ENCODE assay signal across 8 cellular contexts in the genomic region with DNA sequence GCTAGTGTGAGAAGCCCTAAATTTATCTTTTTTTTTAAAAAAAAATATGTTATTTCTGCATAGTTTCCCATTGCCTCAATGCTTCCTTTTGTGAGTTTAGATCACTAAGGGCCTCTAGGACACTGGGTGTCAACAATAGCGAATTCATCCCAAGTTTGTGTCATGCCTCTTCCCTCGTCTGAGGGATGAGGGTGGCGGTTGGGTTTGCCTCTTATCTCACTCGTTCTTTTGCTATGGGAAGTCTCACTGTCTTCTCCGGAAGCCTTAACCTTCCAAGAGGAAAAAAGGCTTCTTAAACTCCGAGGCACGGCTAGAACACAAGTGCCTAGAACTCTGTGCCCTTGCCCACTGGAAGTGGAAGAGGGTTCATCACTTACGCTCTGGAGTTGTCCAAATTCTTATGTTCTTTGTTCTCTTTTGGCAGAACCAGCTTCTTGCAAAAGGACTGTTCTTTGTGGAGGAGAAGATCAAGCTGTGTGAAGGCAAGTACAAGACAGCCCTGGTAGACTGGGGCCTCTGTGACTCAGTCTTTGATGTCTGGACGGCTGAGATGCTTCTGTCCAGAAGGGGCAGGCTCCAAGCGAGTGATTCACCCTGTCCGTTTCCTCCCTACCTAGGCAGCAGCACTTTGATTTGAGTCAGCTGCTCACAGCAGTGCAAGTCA.
A peak's percentile ranks its signal among the peaks of the same experiment; 100 is the strongest.
DNase-seq lines count a peak whose midpoint lies in the region; ATAC-seq and TF ChIP-seq lines count a peak whose summit lies in the region.

No MANE protein-coding gene starts in this region.

- DNase-seq in activated CD8-positive, alpha-beta memory T cell treated with anti-CD3 and anti-CD28 coated beads, Interleukin-2, amount 50 U/mL, for 4 hours: peak; percentile 41
- DNase-seq in activated CD8-positive, alpha-beta memory T cell treated with anti-CD3 and anti-CD28 coated beads for 24 hours: no peak
- DNase-seq in fibroblast of peridontal ligament (ENCODE audit: extremely low read depth) (peak; percentile 82), psoas muscle (peak in 1 of 2 donors; percentile 71), prostate gland (ENCODE audit: low spot score) (no peak), erythroblast (lab: John Stamatoyannopoulos, UW) (no peak)

- no peak overlapping the region for H3K27ac ChIP-seq in psoas muscle
- no peak overlapping the region for H3K27ac ChIP-seq in prostate gland

- H3K36me3 ChIP-seq in psoas muscle (ENCODE audit: insufficient read depth in 1 of 2, low read depth in 1 of 2): no peaks in the 10 kb centered on the region
- H3K36me3 ChIP-seq in prostate gland: no peaks in the 10 kb centered on the region

- TF ChIP-seq POLR2A in prostate gland (IDR thresholded peaks at IDR 0.05) (no peak), erythroblast (IDR thresholded peaks at IDR 0.05; ENCODE audit: low read length) (no peak)

- H3K27me3 ChIP-seq in psoas muscle (ENCODE audit: insufficient read depth in 3 of 3, low read length in 2 of 3) (no peaks in the 10 kb centered on the region), prostate gland (replicated peaks; ENCODE audit: insufficient read depth) (no peaks in the 10 kb centered on the region)

- TF ChIP-seq CTCF in psoas muscle (IDR thresholded peaks at IDR 0.05) (no peak), prostate gland (IDR thresholded peaks at IDR 0.05) (no peak)

- peak; percentile 100 for ATAC-seq in SK-N-SH treated with all-trans-retinoic acid at 6 μM for 48 hours
- ATAC-seq in psoas muscle: peak; percentile 34 to 88 (median 57)
- ATAC-seq in GM21737 (IDR thresholded peaks at IDR 0.05; ENCODE audit: unreplicated experiment): no peak

- intact Hi-C loops in psoas muscle (cut with DNase I): loop anchor here in 1 of 2 donors (10.0 kb wide), 1 partner anchor 47 kb away; no protein-coding TSS in a partner anchor
- intact Hi-C loops in prostate gland (cut with DNase I): no loop called here

- H3K4me1 ChIP-seq in psoas muscle (peaks cover 3% of the 10 kb centered on the region), prostate gland (replicated peaks) (no peaks in the 10 kb centered on the region)

- H3K9me3 ChIP-seq in psoas muscle (no peaks in the 10 kb centered on the region), prostate gland (no peaks in the 10 kb centered on the region)

- H3K4me3 ChIP-seq in psoas muscle (no peak overlapping the region), prostate gland (no peak overlapping the region)

- 78 to 84% (median 82%) methylated on average over 11 of the region's 11 CpGs for WGBS in psoas muscle, 3 donors
- WGBS in prostate gland: 73% methylated on average over 11 of the region's 11 CpGs

TF ChIP-seq in SK-N-SH treated with all-trans-retinoic acid at 6 μM for 48 hours, 23 proteins besides CTCF, POLR2A, EP300 and RAD21:
- no peak for TF ChIP-seq BACH2 (CRISPR knock-in tag; IDR thresholded peaks at IDR 0.05; ENCODE audit: borderline replicate concordance)
- TF ChIP-seq, protein P1, sequence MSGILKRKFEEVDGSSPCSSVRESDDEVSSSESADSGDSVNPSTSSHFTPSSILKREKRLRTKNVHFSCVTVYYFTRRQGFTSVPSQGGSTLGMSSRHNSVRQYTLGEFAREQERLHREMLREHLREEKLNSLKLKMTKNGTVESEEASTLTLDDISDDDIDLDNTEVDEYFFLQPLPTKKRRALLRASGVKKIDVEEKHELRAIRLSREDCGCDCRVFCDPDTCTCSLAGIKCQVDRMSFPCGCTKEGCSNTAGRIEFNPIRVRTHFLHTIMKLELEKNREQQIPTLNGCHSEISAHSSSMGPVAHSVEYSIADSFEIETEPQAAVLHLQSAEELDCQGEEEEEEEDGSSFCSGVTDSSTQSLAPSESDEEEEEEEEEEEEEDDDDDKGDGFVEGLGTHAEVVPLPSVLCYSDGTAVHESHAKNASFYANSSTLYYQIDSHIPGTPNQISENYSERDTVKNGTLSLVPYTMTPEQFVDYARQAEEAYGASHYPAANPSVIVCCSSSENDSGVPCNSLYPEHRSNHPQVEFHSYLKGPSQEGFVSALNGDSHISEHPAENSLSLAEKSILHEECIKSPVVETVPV (CRISPR knock-in tag; IDR thresholded peaks at IDR 0.05): no peak
- TF ChIP-seq TSHZ2 (CRISPR knock-in tag; IDR thresholded peaks at IDR 0.05): no peak
- TF ChIP-seq TCF4 (CRISPR knock-in tag; IDR thresholded peaks at IDR 0.05; ENCODE audit: borderline replicate concordance): no peak
- TF ChIP-seq ESRRG (CRISPR knock-in tag; IDR thresholded peaks at IDR 0.05): no peak
- no peak for TF ChIP-seq PPARA (CRISPR knock-in tag; IDR thresholded peaks at IDR 0.05; ENCODE audit: borderline replicate concordance)
- TF ChIP-seq, protein P2, sequence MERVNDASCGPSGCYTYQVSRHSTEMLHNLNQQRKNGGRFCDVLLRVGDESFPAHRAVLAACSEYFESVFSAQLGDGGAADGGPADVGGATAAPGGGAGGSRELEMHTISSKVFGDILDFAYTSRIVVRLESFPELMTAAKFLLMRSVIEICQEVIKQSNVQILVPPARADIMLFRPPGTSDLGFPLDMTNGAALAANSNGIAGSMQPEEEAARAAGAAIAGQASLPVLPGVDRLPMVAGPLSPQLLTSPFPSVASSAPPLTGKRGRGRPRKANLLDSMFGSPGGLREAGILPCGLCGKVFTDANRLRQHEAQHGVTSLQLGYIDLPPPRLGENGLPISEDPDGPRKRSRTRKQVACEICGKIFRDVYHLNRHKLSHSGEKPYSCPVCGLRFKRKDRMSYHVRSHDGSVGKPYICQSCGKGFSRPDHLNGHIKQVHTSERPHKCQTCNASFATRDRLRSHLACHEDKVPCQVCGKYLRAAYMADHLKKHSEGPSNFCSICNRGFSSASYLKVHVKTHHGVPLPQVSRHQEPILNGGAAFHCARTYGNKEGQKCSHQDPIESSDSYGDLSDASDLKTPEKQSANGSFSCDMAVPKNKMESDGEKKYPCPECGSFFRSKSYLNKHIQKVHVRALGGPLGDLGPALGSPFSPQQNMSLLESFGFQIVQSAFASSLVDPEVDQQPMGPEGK (CRISPR knock-in tag; IDR thresholded peaks at IDR 0.05; ENCODE audit: borderline replicate concordance): no peak
- TF ChIP-seq ZFP30 (CRISPR knock-in tag; IDR thresholded peaks at IDR 0.05): no peak
- TF ChIP-seq TOX (CRISPR knock-in tag; IDR thresholded peaks at IDR 0.05; ENCODE audit: borderline replicate concordance): no peak

Comparison
In these comparisons a context has a peak if more than half of its experiments do, and no peak if none do; other contexts are left out.
1. DNase-seq: peak in activated CD8-positive, alpha-beta memory T cell treated with anti-CD3 and anti-CD28 coated beads, Interleukin-2, amount 50 U/mL, for 4 hours (single experiment) and fibroblast of peridontal ligament (single experiment); none in activated CD8-positive, alpha-beta memory T cell treated with anti-CD3 and anti-CD28 coated beads for 24 hours (single experiment), prostate gland (single experiment) and erythroblast (0 of 2).